ENCODE assay signal across 8 cellular contexts in the genomic region with DNA sequence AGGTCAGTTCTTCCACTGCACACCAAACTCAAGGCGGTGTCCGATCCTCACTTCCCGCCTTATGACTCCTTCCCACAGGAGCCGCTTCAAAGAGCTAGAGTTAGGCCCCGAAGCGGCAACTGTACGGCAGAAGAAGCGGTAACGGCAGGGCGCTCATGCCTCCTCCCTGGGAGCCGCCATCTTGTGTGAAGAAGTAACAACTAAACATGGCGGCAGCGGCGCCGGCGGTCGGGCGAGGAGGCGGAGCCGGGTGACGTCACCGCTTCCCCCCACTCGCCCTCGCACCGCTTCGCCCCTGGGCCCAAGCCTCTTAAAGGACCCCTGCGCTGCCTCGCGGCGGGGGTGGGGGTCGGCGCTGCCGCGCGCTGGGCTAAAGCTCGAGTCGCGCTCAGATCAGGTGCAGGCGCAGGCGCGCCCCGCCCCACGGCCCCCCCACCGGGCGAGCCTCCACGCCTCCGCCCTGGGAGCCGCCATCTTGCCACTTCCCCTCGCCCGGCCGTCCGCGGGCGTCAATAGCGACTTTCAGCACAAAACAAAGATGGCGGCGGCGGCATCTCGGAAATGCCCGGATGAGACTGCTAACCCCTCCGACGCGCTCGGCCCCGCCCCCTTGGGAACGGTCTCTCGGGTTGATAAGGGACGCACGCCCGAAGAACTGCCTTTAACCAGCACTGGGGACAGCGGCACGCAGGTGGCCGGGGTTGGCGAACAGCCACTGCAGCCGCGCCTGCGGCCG. TPM values are rescaled to one million over a fixed set of nuclear protein-coding genes. Genes with fewer than 3 reads are reported as not detected.
DNase-seq lines count a peak whose midpoint lies in the region; ATAC-seq and TF ChIP-seq lines count a peak whose summit lies in the region.

Gene HCFC1, minus strand, starts transcription at position 187 of the 736 bp plus-strand sequence. CDS start 978 bp downstream, outside the sequence.

- 0 to 12% (median 1%) methylated on average over 39 to 78 of the region's 78 CpGs for WGBS in psoas muscle, 3 donors
- under 1% methylated on average over 75 of the region's 78 CpGs for WGBS in urinary bladder

- ATAC-seq in HG02642 (IDR thresholded peaks at IDR 0.05; ENCODE audit: poor library complexity, unreplicated experiment) (peak; percentile 49), left cardiac atrium (peak; percentile 74 to 77), psoas muscle (peak; percentile 75 to 80 (median 79))

- H3K36me3 ChIP-seq in psoas muscle (ENCODE audit: insufficient read depth in 1 of 2, low read depth in 1 of 2), result no peaks in the 10 kb centered on the region
- H3K36me3 ChIP-seq in urinary bladder (ENCODE audit: insufficient read depth), result no peaks in the 10 kb centered on the region

- peak; percentile 46 for DNase-seq in GM12864 (ENCODE audit: low read depth)
- peak; percentile 97 for DNase-seq in NCI-H1105 treated with DMSO at 0.1 percent for 48 hours (lab: John Stamatoyannopoulos, UW)
- DNase-seq in T-helper 1 cell, result peak; percentile 81 to 95 (median 86)
- DNase-seq in amniotic epithelial cell (ENCODE audit: low read depth), result peak; percentile 75
- peak; percentile 94 for DNase-seq in left cardiac atrium
- peak; percentile 95 to 98 for DNase-seq in psoas muscle

- H3K4me3 ChIP-seq in GM12864 (ENCODE audit: low read depth, low read length), result peak within 1 kb of the TSS; percentile 97
- peak within 1 kb of the TSS; percentile 80 for H3K4me3 ChIP-seq in psoas muscle
- peak within 1 kb of the TSS; percentile 80 for H3K4me3 ChIP-seq in urinary bladder (ENCODE audit: low read depth, low read length)

- H3K9me3 ChIP-seq in psoas muscle, result no peaks in the 10 kb centered on the region

- H3K27me3 ChIP-seq in psoas muscle (ENCODE audit: insufficient read depth in 3 of 3, low read length in 2 of 3), result no peaks in the 10 kb centered on the region

- H3K27ac ChIP-seq in psoas muscle, result peak within 1 kb of the TSS; percentile 97
- H3K27ac ChIP-seq in urinary bladder (ENCODE audit: low read depth), result peak within 1 kb of the TSS; percentile 99

- H3K4me1 ChIP-seq in psoas muscle (peaks cover 40% of the 10 kb centered on the region), urinary bladder (ENCODE audit: insufficient read depth) (peaks cover 1% of the 10 kb centered on the region)

- intact Hi-C loops in left cardiac atrium (cut with DNase I), result no loop called here
- intact Hi-C loops in psoas muscle (cut with DNase I), result loop anchor here in 1 of 2 donors (5.0 kb wide), 1 partner anchor 41 kb away; no protein-coding TSS in a partner anchor

- TF ChIP-seq CTCF in GM12864 (IDR thresholded peaks at IDR 0.05; ENCODE audit: low read depth, low read length, missing control alignments), result no peak
- TF ChIP-seq CTCF in psoas muscle (IDR thresholded peaks at IDR 0.05), result no peak

RNA-seq across cellular contexts. Expression of gene HCFC1, which starts in this region (rescaled TPM):
- 10 to 100 TPM; 30.4 to 35.7 TPM for total RNA-seq in left cardiac atrium
- 10 to 100 TPM; 29.8 to 50.1 (median 40.0) TPM for total RNA-seq in psoas muscle
- polyA plus RNA-seq in psoas muscle, result 10 to 100 TPM; 15.1 to 46.5 (median 25.8) TPM
- 15.4 TPM for total RNA-seq in urinary bladder
- polyA plus RNA-seq in urinary bladder, result 35.2 TPM

Comparison
In these comparisons a context has a peak if more than half of its experiments do, and no peak if none do; other contexts are left out.
1. Peak in every context shown above with its lines: DNase-seq, ATAC-seq, H3K4me3 ChIP-seq and H3K27ac ChIP-seq.
2. DNase-seq: peak in every context shown above with its lines; median percentile 97 in NCI-H1105 treated with DMSO at 0.1 percent for 48 hours; 96 in psoas muscle; 94 in left cardiac atrium; 86 in T-helper 1 cell; 75 in amniotic epithelial cell; 46 in GM12864.